In genomic region chr3:25604107-25604805, GRCh38 we compare ENCODE assay signal across 8 cellular contexts.
DNase-seq lines count a peak whose midpoint lies in the region; ATAC-seq and TF ChIP-seq lines count a peak whose summit lies in the region.

No MANE protein-coding gene starts in this region.

- TF ChIP-seq CTCF in fibroblast of mammary gland (conservative IDR thresholded peaks at IDR 0.05; ENCODE audit: control insufficient read depth, insufficient read depth, low read depth, low read length) = no peak

- ATAC-seq in GM18868 (IDR thresholded peaks at IDR 0.05; ENCODE audit: unreplicated experiment) (peak; percentile 66), GM18520 (IDR thresholded peaks at IDR 0.05; ENCODE audit: unreplicated experiment) (no peak)

- H3K4me3 ChIP-seq in fibroblast of mammary gland (ENCODE audit: control insufficient read depth, low read depth, low read length) = no peak overlapping the region

- DNase-seq in NOMO-1 treated with DMSO at 0.1 percent for 48 hours (lab: John Stamatoyannopoulos, UW; ENCODE audit: unreplicated experiment) = peak; percentile 92
- DNase-seq in fibroblast of mammary gland (ENCODE audit: low read depth) = peak; percentile 83
- DNase-seq in renal cortical epithelial cell (ENCODE audit: low read depth) = peak; percentile 82
- no peak for DNase-seq in NCI-H2227 treated with DMSO at 0.1 percent for 48 hours (lab: John Stamatoyannopoulos, UW)
- DNase-seq in activated CD8-positive, alpha-beta memory T cell treated with anti-CD3 and anti-CD28 coated beads, Interleukin-2, amount 50 U/mL, for 48 hours = no peak
- no peak for DNase-seq in globus pallidus (ENCODE audit: low spot score)

Comparison
In these comparisons a context has a peak if more than half of its experiments do, and no peak if none do; other contexts are left out.
1. DNase-seq: peak in NOMO-1 treated with DMSO at 0.1 percent for 48 hours (single experiment), fibroblast of mammary gland (single experiment) and renal cortical epithelial cell (single experiment); none in NCI-H2227 treated with DMSO at 0.1 percent for 48 hours (single experiment), activated CD8-positive, alpha-beta memory T cell treated with anti-CD3 and anti-CD28 coated beads, Interleukin-2, amount 50 U/mL, for 48 hours (single experiment) and globus pallidus (single experiment).